Comparison of ENCODE assay signal across 22 cellular contexts in the genomic region with DNA sequence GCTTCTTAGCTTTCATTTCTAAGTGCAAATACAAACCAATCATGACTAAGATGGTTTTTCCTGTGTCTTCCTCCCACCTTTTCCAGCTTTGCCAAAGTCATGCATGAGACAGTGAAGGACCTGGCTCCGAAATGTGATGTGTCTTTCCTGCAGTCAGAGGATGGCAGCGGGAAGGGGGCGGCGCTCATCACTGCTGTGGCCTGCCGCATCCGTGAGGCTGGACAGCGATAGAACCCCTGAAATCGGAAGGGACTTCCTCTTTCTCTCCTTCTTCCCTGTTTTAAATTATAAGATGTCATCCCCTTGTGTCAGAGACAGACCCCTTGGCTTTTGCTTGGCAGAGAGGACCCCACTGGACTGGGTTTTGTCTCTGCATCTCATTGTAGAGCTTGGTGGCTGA.
"Had no signal": no experiment of that assay in that cellular context is flagged by ENCODE, and none has a peak within 500 bp of the region (broad histone marks: within the 10 kb centered on the region; RNA-seq: fewer than 3 reads in every experiment).

No MANE protein-coding gene starts in this region.

- H3K27me3 ChIP-seq: Peyer's patch, SJCRH30 had no signal

- ATAC-seq: HepG2, Right ventricle myocardium inferior, SK-N-SH treated with all-trans-retinoic acid at 6 μM for 48 hours had no signal

- H3K27ac ChIP-seq: PC-9, Peyer's patch, SJCRH30 had no signal

- H3K4me1 ChIP-seq: Peyer's patch, SJCRH30 had no signal

- DNase-seq: KBM-7, MV-4-11, NCI-H1048, NCI-H1105, NCI-H1417, NCI-H1436 treated with DMSO at 0.1 percent for 48 hours, NCI-H1694 treated with DMSO at 0.1 percent for 48 hours, NCI-H1930, NCI-H2081, NCI-H2107, NCI-H2227 treated with DMSO at 0.1 percent for 48 hours, NCI-H524, NCI-H69, NCI-H774, OCI-M1, PC-9, Peyer's patch, SHP77 treated with DMSO at 0.1 percent for 48 hours, SJCRH30 had no signal

- H3K4me3 ChIP-seq: PC-9, Peyer's patch, SJCRH30 had no signal

- H2AFZ ChIP-seq: PC-9 had no signal

- H3K4me2 ChIP-seq: PC-9 had no signal

- FAIRE-seq: HepG2 had no signal

- H3K9me3 ChIP-seq: Peyer's patch, SJCRH30 had no signal
